In the genomic region with DNA sequence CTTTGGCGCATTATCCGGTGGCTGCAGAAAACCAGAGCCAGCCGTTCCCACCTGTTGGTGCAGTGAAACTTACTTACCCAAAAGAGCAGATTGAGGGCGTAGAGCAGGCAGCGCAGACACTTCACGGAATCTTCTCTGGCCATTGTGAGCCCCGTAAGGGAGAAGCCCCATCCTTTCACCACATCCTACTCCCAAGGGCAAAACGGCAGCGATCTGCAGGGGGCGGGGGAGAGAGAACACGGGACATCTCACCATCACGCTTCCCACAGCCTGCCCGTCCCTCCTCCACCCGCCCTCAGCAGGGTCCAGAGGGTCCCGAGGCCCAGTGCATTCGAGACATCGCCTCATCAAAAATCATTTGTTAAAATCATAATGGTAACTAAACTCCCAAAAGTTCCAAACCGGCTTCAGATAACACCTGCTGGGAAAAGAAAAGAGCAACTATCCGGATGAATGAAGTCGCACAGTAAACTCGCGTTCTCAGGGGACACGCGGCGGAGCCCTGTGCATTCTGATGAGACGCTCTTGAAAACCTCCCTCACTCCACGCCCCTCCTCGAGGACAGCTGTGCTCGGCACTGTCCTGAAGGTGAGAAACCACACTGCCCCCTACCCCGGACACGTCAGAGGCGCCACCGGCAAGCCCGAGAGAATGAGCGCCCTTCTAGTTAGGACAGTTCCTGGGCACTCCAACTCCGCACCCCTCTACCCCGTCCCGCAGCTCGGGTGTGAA, we compare ENCODE assay signal across 1 cellular context.
A peak's percentile ranks its signal among the peaks of the same experiment; 100 is the strongest.
TF ChIP-seq lines count a peak whose summit lies in the region.

No MANE protein-coding gene starts in this region.

TF ChIP-seq in GM12878, 131 proteins besides CTCF, POLR2A, EP300 and RAD21 (continued from another document and continues in another):
- TF ChIP-seq USF2 (IDR thresholded peaks at IDR 0.05; ENCODE audit: borderline replicate concordance, low read depth, low read length), result no peak
- no peak for TF ChIP-seq HDAC6 (IDR thresholded peaks at IDR 0.05; ENCODE audit: unreplicated experiment)
- TF ChIP-seq TBL1XR1 (IDR thresholded peaks at IDR 0.05; ENCODE audit: low read depth, low read length), result peak; percentile 12; the same call in 1 of the 2 replicates
- TF ChIP-seq CHD2 (IDR thresholded peaks at IDR 0.05; ENCODE audit: borderline replicate concordance, low read depth, low read length), result peak; percentile 69
- no peak for TF ChIP-seq EED (IDR thresholded peaks at IDR 0.05; ENCODE audit: low read depth)
- TF ChIP-seq RB1 (IDR thresholded peaks at IDR 0.05; ENCODE audit: borderline replicate concordance), result peak; percentile 83; the same call in 1 of the 2 replicates
- TF ChIP-seq, protein P1, sequence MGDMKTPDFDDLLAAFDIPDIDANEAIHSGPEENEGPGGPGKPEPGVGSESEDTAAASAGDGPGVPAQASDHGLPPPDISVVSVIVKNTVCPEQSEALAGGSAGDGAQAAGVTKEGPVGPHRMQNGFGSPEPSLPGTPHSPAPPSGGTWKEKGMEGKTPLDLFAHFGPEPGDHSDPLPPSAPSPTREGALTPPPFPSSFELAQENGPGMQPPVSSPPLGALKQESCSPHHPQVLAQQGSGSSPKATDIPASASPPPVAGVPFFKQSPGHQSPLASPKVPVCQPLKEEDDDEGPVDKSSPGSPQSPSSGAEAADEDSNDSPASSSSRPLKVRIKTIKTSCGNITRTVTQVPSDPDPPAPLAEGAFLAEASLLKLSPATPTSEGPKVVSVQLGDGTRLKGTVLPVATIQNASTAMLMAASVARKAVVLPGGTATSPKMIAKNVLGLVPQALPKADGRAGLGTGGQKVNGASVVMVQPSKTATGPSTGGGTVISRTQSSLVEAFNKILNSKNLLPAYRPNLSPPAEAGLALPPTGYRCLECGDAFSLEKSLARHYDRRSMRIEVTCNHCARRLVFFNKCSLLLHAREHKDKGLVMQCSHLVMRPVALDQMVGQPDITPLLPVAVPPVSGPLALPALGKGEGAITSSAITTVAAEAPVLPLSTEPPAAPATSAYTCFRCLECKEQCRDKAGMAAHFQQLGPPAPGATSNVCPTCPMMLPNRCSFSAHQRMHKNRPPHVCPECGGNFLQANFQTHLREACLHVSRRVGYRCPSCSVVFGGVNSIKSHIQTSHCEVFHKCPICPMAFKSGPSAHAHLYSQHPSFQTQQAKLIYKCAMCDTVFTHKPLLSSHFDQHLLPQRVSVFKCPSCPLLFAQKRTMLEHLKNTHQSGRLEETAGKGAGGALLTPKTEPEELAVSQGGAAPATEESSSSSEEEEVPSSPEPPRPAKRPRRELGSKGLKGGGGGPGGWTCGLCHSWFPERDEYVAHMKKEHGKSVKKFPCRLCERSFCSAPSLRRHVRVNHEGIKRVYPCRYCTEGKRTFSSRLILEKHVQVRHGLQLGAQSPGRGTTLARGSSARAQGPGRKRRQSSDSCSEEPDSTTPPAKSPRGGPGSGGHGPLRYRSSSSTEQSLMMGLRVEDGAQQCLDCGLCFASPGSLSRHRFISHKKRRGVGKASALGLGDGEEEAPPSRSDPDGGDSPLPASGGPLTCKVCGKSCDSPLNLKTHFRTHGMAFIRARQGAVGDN (IDR thresholded peaks at IDR 0.05), result peak; percentile 48
- 0 out of 3 replicates have a peak, but pooled peaks have one; percentile 21 for TF ChIP-seq POU2F2 (IDR thresholded peaks at IDR 0.05; ENCODE audit: borderline replicate concordance, low read depth, low read length)
- peak; percentile 88 for TF ChIP-seq NBN (IDR thresholded peaks at IDR 0.05)
- peak; percentile 76 for TF ChIP-seq CUX1 (IDR thresholded peaks at IDR 0.05; ENCODE audit: insufficient replicate concordance, low read depth, low read length)
- no peak for TF ChIP-seq MYC (IDR thresholded peaks at IDR 0.05; ENCODE audit: insufficient read depth, insufficient read length, insufficient replicate concordance, low read length, severe bottlenecking)
- peak; percentile 73; the same call in 1 of the 2 replicates for TF ChIP-seq MAX (IDR thresholded peaks at IDR 0.05; ENCODE audit: low read depth, low read length)
- TF ChIP-seq NKRF (conservative IDR thresholded peaks at IDR 0.05), result peak; percentile 61
- TF ChIP-seq, protein P2, sequence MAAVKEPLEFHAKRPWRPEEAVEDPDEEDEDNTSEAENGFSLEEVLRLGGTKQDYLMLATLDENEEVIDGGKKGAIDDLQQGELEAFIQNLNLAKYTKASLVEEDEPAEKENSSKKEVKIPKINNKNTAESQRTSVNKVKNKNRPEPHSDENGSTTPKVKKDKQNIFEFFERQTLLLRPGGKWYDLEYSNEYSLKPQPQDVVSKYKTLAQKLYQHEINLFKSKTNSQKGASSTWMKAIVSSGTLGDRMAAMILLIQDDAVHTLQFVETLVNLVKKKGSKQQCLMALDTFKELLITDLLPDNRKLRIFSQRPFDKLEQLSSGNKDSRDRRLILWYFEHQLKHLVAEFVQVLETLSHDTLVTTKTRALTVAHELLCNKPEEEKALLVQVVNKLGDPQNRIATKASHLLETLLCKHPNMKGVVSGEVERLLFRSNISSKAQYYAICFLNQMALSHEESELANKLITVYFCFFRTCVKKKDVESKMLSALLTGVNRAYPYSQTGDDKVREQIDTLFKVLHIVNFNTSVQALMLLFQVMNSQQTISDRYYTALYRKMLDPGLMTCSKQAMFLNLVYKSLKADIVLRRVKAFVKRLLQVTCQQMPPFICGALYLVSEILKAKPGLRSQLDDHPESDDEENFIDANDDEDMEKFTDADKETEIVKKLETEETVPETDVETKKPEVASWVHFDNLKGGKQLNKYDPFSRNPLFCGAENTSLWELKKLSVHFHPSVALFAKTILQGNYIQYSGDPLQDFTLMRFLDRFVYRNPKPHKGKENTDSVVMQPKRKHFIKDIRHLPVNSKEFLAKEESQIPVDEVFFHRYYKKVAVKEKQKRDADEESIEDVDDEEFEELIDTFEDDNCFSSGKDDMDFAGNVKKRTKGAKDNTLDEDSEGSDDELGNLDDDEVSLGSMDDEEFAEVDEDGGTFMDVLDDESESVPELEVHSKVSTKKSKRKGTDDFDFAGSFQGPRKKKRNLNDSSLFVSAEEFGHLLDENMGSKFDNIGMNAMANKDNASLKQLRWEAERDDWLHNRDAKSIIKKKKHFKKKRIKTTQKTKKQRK (IDR thresholded peaks at IDR 0.05; ENCODE audit: low read depth, low read length), result no peak
- TF ChIP-seq ZBED1 (IDR thresholded peaks at IDR 0.05; ENCODE audit: borderline replicate concordance), result no peak
- peak; percentile 75 for TF ChIP-seq TCF12 (IDR thresholded peaks at IDR 0.05; ENCODE audit: low read depth, low read length)
- peak; percentile 11 for TF ChIP-seq BCL3 (IDR thresholded peaks at IDR 0.05; ENCODE audit: borderline replicate concordance, insufficient read depth, low read depth, low read length, poor library complexity, severe bottlenecking)
- peak; percentile 38; the same call in 1 of the 2 replicates for TF ChIP-seq NR2F1 (conservative IDR thresholded peaks at IDR 0.05)
- peak; percentile 80 for TF ChIP-seq ZSCAN29 (IDR thresholded peaks at IDR 0.05)
- peak; percentile 7; the same call in 1 of the 2 replicates for TF ChIP-seq BMI1 (IDR thresholded peaks at IDR 0.05; ENCODE audit: borderline replicate concordance)
- peak; percentile 23; the same call in 1 of the 2 replicates for TF ChIP-seq RUNX3 (IDR thresholded peaks at IDR 0.05; ENCODE audit: low read length)
- TF ChIP-seq, protein P3, sequence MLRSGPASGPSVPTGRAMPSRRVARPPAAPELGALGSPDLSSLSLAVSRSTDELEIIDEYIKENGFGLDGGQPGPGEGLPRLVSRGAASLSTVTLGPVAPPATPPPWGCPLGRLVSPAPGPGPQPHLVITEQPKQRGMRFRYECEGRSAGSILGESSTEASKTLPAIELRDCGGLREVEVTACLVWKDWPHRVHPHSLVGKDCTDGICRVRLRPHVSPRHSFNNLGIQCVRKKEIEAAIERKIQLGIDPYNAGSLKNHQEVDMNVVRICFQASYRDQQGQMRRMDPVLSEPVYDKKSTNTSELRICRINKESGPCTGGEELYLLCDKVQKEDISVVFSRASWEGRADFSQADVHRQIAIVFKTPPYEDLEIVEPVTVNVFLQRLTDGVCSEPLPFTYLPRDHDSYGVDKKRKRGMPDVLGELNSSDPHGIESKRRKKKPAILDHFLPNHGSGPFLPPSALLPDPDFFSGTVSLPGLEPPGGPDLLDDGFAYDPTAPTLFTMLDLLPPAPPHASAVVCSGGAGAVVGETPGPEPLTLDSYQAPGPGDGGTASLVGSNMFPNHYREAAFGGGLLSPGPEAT (IDR thresholded peaks at IDR 0.05; ENCODE audit: low read depth), result peak; percentile 89
- TF ChIP-seq SIN3A (IDR thresholded peaks at IDR 0.05; ENCODE audit: low read depth, low read length), result peak; percentile 39; the same call in 1 of the 2 replicates
- 0 out of 2 replicates have a peak, but pooled peaks have one; percentile 11 for TF ChIP-seq BCLAF1 (IDR thresholded peaks at IDR 0.05)
- peak; percentile 49; the same call in 1 of the 2 replicates for TF ChIP-seq PAX5 (IDR thresholded peaks at IDR 0.05; ENCODE audit: borderline replicate concordance, low read depth, low read length)
